In genomic region chrX:48648299-48648698, GRCh38 we compare ENCODE assay signal across 1 cellular context.
TF ChIP-seq lines count a peak whose summit lies in the region.

No MANE protein-coding gene starts in this region.

TF ChIP-seq in neural cell, 6 proteins besides CTCF, POLR2A, EP300 and RAD21 (continued from another document):
- TF ChIP-seq REST (IDR thresholded peaks at IDR 0.05; ENCODE audit: borderline replicate concordance) (no peak), MXI1 (conservative IDR thresholded peaks at IDR 0.05; ENCODE audit: poor library complexity, severe bottlenecking) (no peak)
